In the genomic region with DNA sequence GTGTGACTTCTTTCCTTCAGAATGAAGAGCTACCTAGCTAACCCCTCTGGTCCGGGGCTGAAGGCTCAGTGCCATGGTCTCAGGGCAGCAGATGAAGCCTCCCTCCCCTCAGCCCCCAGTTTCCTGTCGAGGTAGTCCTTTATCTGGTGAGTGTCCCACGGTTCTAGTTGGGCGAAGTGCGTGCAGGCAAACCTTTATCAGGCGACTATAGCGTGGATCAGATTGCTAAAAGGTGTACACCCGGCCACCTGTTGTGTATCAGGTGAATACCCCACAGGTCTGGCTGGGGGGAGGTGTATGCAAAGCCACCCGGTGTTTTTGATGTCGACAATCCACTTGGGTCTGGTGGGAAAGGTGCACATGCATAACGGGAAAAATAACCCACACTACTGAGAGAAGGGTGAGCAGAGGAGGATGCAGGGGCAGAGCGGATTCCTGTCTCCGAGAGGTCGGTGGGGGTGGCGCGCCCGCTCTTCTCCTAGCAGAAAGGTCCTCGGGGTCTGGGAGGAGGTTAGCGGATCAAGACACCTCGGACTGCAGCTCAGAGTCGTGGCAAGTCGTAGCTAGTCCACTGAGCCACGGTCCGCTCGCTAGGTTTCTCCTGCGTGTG, we compare ENCODE assay signal across 2 cellular contexts.
TF ChIP-seq lines count a peak whose summit lies in the region.

No MANE protein-coding gene starts in this region.

TF ChIP-seq in GM23338, 12 proteins besides CTCF, POLR2A, EP300 and RAD21:
- TF ChIP-seq, protein P1, sequence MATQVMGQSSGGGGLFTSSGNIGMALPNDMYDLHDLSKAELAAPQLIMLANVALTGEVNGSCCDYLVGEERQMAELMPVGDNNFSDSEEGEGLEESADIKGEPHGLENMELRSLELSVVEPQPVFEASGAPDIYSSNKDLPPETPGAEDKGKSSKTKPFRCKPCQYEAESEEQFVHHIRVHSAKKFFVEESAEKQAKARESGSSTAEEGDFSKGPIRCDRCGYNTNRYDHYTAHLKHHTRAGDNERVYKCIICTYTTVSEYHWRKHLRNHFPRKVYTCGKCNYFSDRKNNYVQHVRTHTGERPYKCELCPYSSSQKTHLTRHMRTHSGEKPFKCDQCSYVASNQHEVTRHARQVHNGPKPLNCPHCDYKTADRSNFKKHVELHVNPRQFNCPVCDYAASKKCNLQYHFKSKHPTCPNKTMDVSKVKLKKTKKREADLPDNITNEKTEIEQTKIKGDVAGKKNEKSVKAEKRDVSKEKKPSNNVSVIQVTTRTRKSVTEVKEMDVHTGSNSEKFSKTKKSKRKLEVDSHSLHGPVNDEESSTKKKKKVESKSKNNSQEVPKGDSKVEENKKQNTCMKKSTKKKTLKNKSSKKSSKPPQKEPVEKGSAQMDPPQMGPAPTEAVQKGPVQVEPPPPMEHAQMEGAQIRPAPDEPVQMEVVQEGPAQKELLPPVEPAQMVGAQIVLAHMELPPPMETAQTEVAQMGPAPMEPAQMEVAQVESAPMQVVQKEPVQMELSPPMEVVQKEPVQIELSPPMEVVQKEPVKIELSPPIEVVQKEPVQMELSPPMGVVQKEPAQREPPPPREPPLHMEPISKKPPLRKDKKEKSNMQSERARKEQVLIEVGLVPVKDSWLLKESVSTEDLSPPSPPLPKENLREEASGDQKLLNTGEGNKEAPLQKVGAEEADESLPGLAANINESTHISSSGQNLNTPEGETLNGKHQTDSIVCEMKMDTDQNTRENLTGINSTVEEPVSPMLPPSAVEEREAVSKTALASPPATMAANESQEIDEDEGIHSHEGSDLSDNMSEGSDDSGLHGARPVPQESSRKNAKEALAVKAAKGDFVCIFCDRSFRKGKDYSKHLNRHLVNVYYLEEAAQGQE (IDR thresholded peaks at IDR 0.05; ENCODE audit: unreplicated experiment): no peak
- TF ChIP-seq STAT1 (IDR thresholded peaks at IDR 0.05; ENCODE audit: unreplicated experiment) (no peak), ZNF114 (CRISPR knock-in tag; IDR thresholded peaks at IDR 0.05) (no peak), NANOG (IDR thresholded peaks at IDR 0.05; ENCODE audit: borderline replicate concordance) (no peak)

TF ChIP-seq in K562, 482 proteins besides CTCF, POLR2A, EP300 and RAD21 (continues in another document):
- TF ChIP-seq STAG1 (CRISPR knock-in tag; IDR thresholded peaks at IDR 0.05; ENCODE audit: borderline replicate concordance): no peak
- TF ChIP-seq NEUROD1 (IDR thresholded peaks at IDR 0.05; ENCODE audit: borderline replicate concordance, low read depth, low read length, partially characterized antibody): no peak
- no peak for TF ChIP-seq NCOA6 (IDR thresholded peaks at IDR 0.05)
- no peak for TF ChIP-seq ZNF77 (CRISPR knock-in tag; IDR thresholded peaks at IDR 0.05)
- TF ChIP-seq SREBF1 (IDR thresholded peaks at IDR 0.05; ENCODE audit: borderline replicate concordance, low read depth, low read length): no peak
- no peak for TF ChIP-seq TBL1XR1 (IDR thresholded peaks at IDR 0.05; ENCODE audit: low read length in 2 of 2)
- no peak for TF ChIP-seq TCF7 (IDR thresholded peaks at IDR 0.05; ENCODE audit: borderline replicate concordance)
- TF ChIP-seq, protein P2, sequence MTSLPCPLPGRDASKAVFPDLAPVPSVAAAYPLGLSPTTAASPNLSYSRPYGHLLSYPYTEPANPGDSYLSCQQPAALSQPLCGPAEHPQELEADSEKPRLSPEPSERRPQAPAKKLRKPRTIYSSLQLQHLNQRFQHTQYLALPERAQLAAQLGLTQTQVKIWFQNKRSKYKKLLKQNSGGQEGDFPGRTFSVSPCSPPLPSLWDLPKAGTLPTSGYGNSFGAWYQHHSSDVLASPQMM (CRISPR knock-in tag; IDR thresholded peaks at IDR 0.05): no peak
- no peak for TF ChIP-seq NBN (IDR thresholded peaks at IDR 0.05; ENCODE audit: low read depth)
- TF ChIP-seq CAMTA2 (CRISPR knock-in tag; conservative IDR thresholded peaks at IDR 0.05): no peak
- TF ChIP-seq RAD51 (IDR thresholded peaks at IDR 0.05; ENCODE audit: borderline replicate concordance, low read depth): no peak
- TF ChIP-seq, protein P3, sequence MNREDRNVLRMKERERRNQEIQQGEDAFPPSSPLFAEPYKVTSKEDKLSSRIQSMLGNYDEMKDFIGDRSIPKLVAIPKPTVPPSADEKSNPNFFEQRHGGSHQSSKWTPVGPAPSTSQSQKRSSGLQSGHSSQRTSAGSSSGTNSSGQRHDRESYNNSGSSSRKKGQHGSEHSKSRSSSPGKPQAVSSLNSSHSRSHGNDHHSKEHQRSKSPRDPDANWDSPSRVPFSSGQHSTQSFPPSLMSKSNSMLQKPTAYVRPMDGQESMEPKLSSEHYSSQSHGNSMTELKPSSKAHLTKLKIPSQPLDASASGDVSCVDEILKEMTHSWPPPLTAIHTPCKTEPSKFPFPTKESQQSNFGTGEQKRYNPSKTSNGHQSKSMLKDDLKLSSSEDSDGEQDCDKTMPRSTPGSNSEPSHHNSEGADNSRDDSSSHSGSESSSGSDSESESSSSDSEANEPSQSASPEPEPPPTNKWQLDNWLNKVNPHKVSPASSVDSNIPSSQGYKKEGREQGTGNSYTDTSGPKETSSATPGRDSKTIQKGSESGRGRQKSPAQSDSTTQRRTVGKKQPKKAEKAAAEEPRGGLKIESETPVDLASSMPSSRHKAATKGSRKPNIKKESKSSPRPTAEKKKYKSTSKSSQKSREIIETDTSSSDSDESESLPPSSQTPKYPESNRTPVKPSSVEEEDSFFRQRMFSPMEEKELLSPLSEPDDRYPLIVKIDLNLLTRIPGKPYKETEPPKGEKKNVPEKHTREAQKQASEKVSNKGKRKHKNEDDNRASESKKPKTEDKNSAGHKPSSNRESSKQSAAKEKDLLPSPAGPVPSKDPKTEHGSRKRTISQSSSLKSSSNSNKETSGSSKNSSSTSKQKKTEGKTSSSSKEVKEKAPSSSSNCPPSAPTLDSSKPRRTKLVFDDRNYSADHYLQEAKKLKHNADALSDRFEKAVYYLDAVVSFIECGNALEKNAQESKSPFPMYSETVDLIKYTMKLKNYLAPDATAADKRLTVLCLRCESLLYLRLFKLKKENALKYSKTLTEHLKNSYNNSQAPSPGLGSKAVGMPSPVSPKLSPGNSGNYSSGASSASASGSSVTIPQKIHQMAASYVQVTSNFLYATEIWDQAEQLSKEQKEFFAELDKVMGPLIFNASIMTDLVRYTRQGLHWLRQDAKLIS (CRISPR knock-in tag; IDR thresholded peaks at IDR 0.05): no peak
- TF ChIP-seq NFATC3 (IDR thresholded peaks at IDR 0.05): no peak
- TF ChIP-seq ZNF444 (CRISPR knock-in tag; IDR thresholded peaks at IDR 0.05): no peak
- TF ChIP-seq, protein P4, sequence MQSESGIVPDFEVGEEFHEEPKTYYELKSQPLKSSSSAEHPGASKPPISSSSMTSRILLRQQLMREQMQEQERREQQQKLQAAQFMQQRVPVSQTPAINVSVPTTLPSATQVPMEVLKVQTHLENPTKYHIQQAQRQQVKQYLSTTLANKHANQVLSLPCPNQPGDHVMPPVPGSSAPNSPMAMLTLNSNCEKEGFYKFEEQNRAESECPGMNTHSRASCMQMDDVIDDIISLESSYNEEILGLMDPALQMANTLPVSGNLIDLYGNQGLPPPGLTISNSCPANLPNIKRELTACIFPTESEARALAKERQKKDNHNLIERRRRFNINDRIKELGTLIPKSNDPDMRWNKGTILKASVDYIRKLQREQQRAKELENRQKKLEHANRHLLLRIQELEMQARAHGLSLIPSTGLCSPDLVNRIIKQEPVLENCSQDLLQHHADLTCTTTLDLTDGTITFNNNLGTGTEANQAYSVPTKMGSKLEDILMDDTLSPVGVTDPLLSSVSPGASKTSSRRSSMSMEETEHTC (IDR thresholded peaks at IDR 0.05): no peak
- no peak for TF ChIP-seq ADNP (tag; IDR thresholded peaks at IDR 0.05)
- TF ChIP-seq PHB (CRISPR knock-in tag; IDR thresholded peaks at IDR 0.05): no peak
- no peak for TF ChIP-seq NFIC (IDR thresholded peaks at IDR 0.05)
- TF ChIP-seq TSC22D4 (tag; IDR thresholded peaks at IDR 0.05): no peak
- TF ChIP-seq IRF2 (CRISPR knock-in tag; IDR thresholded peaks at IDR 0.05): no peak
- TF ChIP-seq LEF1 (IDR thresholded peaks at IDR 0.05): no peak
- TF ChIP-seq, protein P5, sequence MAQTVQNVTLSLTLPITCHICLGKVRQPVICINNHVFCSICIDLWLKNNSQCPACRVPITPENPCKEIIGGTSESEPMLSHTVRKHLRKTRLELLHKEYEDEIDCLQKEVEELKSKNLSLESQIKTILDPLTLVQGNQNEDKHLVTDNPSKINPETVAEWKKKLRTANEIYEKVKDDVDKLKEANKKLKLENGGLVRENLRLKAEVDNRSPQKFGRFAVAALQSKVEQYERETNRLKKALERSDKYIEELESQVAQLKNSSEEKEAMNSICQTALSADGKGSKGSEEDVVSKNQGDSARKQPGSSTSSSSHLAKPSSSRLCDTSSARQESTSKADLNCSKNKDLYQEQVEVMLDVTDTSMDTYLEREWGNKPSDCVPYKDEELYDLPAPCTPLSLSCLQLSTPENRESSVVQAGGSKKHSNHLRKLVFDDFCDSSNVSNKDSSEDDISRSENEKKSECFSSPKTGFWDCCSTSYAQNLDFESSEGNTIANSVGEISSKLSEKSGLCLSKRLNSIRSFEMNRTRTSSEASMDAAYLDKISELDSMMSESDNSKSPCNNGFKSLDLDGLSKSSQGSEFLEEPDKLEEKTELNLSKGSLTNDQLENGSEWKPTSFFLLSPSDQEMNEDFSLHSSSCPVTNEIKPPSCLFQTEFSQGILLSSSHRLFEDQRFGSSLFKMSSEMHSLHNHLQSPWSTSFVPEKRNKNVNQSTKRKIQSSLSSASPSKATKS (CRISPR knock-in tag; IDR thresholded peaks at IDR 0.05): no peak
- TF ChIP-seq CC2D1A (IDR thresholded peaks at IDR 0.05): no peak
- 0 out of 4 replicates have a peak, but pooled peaks of 1 of the 2 experiments have one; percentile 18 for TF ChIP-seq TEAD1 (CRISPR knock-in tag; IDR thresholded peaks at IDR 0.05)
- no peak for TF ChIP-seq RFX7 (CRISPR knock-in tag; IDR thresholded peaks at IDR 0.05)
- 0 out of 2 replicates have a peak, but pooled peaks have one; percentile 33 for TF ChIP-seq ZEB2 (IDR thresholded peaks at IDR 0.05)
- TF ChIP-seq SIRT6 (IDR thresholded peaks at IDR 0.05; ENCODE audit: low read depth, low read length): no peak
- no peak for TF ChIP-seq FOXM1 (IDR thresholded peaks at IDR 0.05; ENCODE audit: low read depth)
- no peak for TF ChIP-seq FOXM1 (CRISPR knock-in tag; IDR thresholded peaks at IDR 0.05; ENCODE audit: low read depth)
- TF ChIP-seq, protein P6, sequence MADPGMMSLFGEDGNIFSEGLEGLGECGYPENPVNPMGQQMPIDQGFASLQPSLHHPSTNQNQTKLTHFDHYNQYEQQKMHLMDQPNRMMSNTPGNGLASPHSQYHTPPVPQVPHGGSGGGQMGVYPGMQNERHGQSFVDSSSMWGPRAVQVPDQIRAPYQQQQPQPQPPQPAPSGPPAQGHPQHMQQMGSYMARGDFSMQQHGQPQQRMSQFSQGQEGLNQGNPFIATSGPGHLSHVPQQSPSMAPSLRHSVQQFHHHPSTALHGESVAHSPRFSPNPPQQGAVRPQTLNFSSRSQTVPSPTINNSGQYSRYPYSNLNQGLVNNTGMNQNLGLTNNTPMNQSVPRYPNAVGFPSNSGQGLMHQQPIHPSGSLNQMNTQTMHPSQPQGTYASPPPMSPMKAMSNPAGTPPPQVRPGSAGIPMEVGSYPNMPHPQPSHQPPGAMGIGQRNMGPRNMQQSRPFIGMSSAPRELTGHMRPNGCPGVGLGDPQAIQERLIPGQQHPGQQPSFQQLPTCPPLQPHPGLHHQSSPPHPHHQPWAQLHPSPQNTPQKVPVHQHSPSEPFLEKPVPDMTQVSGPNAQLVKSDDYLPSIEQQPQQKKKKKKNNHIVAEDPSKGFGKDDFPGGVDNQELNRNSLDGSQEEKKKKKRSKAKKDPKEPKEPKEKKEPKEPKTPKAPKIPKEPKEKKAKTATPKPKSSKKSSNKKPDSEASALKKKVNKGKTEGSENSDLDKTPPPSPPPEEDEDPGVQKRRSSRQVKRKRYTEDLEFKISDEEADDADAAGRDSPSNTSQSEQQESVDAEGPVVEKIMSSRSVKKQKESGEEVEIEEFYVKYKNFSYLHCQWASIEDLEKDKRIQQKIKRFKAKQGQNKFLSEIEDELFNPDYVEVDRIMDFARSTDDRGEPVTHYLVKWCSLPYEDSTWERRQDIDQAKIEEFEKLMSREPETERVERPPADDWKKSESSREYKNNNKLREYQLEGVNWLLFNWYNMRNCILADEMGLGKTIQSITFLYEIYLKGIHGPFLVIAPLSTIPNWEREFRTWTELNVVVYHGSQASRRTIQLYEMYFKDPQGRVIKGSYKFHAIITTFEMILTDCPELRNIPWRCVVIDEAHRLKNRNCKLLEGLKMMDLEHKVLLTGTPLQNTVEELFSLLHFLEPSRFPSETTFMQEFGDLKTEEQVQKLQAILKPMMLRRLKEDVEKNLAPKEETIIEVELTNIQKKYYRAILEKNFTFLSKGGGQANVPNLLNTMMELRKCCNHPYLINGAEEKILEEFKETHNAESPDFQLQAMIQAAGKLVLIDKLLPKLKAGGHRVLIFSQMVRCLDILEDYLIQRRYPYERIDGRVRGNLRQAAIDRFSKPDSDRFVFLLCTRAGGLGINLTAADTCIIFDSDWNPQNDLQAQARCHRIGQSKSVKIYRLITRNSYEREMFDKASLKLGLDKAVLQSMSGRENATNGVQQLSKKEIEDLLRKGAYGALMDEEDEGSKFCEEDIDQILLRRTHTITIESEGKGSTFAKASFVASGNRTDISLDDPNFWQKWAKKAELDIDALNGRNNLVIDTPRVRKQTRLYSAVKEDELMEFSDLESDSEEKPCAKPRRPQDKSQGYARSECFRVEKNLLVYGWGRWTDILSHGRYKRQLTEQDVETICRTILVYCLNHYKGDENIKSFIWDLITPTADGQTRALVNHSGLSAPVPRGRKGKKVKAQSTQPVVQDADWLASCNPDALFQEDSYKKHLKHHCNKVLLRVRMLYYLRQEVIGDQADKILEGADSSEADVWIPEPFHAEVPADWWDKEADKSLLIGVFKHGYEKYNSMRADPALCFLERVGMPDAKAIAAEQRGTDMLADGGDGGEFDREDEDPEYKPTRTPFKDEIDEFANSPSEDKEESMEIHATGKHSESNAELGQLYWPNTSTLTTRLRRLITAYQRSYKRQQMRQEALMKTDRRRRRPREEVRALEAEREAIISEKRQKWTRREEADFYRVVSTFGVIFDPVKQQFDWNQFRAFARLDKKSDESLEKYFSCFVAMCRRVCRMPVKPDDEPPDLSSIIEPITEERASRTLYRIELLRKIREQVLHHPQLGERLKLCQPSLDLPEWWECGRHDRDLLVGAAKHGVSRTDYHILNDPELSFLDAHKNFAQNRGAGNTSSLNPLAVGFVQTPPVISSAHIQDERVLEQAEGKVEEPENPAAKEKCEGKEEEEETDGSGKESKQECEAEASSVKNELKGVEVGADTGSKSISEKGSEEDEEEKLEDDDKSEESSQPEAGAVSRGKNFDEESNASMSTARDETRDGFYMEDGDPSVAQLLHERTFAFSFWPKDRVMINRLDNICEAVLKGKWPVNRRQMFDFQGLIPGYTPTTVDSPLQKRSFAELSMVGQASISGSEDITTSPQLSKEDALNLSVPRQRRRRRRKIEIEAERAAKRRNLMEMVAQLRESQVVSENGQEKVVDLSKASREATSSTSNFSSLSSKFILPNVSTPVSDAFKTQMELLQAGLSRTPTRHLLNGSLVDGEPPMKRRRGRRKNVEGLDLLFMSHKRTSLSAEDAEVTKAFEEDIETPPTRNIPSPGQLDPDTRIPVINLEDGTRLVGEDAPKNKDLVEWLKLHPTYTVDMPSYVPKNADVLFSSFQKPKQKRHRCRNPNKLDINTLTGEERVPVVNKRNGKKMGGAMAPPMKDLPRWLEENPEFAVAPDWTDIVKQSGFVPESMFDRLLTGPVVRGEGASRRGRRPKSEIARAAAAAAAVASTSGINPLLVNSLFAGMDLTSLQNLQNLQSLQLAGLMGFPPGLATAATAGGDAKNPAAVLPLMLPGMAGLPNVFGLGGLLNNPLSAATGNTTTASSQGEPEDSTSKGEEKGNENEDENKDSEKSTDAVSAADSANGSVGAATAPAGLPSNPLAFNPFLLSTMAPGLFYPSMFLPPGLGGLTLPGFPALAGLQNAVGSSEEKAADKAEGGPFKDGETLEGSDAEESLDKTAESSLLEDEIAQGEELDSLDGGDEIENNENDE (IDR thresholded peaks at IDR 0.05; ENCODE audit: low read depth, low read length): no peak
- no peak for TF ChIP-seq RBM39 (optimal IDR thresholded peaks at IDR 0.05; ENCODE audit: low read depth, low read length)
- TF ChIP-seq CHD1 (IDR thresholded peaks at IDR 0.05; ENCODE audit: low read length): peak; percentile 1
- TF ChIP-seq NFIX (CRISPR knock-in tag; IDR thresholded peaks at IDR 0.05; ENCODE audit: low read depth): no peak
